ENCODE assay signal across 10 cellular contexts in genomic region chr3:181265750-181266333, GRCh38.
DNase-seq lines count a peak whose midpoint lies in the region; ATAC-seq and TF ChIP-seq lines count a peak whose summit lies in the region.
"Had no signal": no experiment of that assay in that cellular context is flagged by ENCODE, and none has a peak within 500 bp of the region (broad histone marks: within the 10 kb centered on the region; RNA-seq: fewer than 3 reads in every experiment).

No MANE protein-coding gene starts in this region.

- H3K36me3 Mint-ChIP-seq in T-helper 1 cell treated with Interleukin-12 subunit alpha and Interleukin-12 subunit beta and Interleukin-4 antibody, amounts not matched to agents 30 μg/mL and 1 μg/mL, for 36 hours (ENCODE audit: low read depth), result no peaks in the 10 kb centered on the region

- H3K9me3 ChIP-seq in lower lobe of right lung, result no peaks in the 10 kb centered on the region
- H3K9me3 ChIP-seq: BLaER1 treated with 17β-estradiol and CSF1 and Interleukin-3, amounts not matched to agents 10 nM and 100 nM had no signal

- H3K27ac ChIP-seq in lower lobe of right lung, result no peak overlapping the region
- H3K27ac ChIP-seq: BLaER1 treated with 17β-estradiol and CSF1 and Interleukin-3, amounts not matched to agents 10 nM and 100 nM had no signal

- ATAC-seq in HG02870 (IDR thresholded peaks at IDR 0.05; ENCODE audit: unreplicated experiment) (peak; percentile 58), lower lobe of right lung (no peak)

- H3K27ac Mint-ChIP-seq in T-helper 1 cell treated with Interleukin-12 subunit alpha and Interleukin-12 subunit beta and Interleukin-4 antibody, amounts not matched to agents 30 μg/mL and 1 μg/mL, for 36 hours, result no peak overlapping the region

- H3K4me1 ChIP-seq in lower lobe of right lung, result no peaks in the 10 kb centered on the region
- H3K4me1 ChIP-seq: BLaER1 treated with 17β-estradiol and CSF1 and Interleukin-3, amounts not matched to agents 10 nM and 100 nM had no signal

- H3K36me3 ChIP-seq in lower lobe of right lung, result no peaks in the 10 kb centered on the region
- H3K36me3 ChIP-seq: BLaER1 treated with 17β-estradiol and CSF1 and Interleukin-3, amounts not matched to agents 10 nM and 100 nM had no signal

- no peak for TF ChIP-seq CTCF in lower lobe of right lung (IDR thresholded peaks at IDR 0.05)

- peak overlapping the region; percentile 2 for H3K4me3 ChIP-seq in lower lobe of right lung
- H3K4me3 ChIP-seq: BLaER1 treated with 17β-estradiol and CSF1 and Interleukin-3, amounts not matched to agents 10 nM and 100 nM; lung had no signal

- H3K4me1 Mint-ChIP-seq in T-helper 1 cell treated with Interleukin-12 subunit alpha and Interleukin-12 subunit beta and Interleukin-4 antibody, amounts not matched to agents 30 μg/mL and 1 μg/mL, for 36 hours (ENCODE audit: low read depth), result peaks cover 3% of the 10 kb centered on the region

- no peak for DNase-seq in T-helper 1 cell
- peak; percentile 41 for DNase-seq in OCI-M1 (lab: John Stamatoyannopoulos, UW)
- no peak for DNase-seq in lower lobe of right lung
- no peak for DNase-seq in cortex of kidney (lab: John Stamatoyannopoulos, UW)
- no peak for DNase-seq in activated CD4-positive, alpha-beta T cell treated with anti-CD3 and anti-CD28 coated beads, Interleukin-2, amount 50 U/mL, for 4 hours
- no peak for DNase-seq in MV-4-11 (lab: John Stamatoyannopoulos, UW)

- intact Hi-C loops in lower lobe of right lung (cut with DNase I), result no loop called here

- peaks cover 6% of the 10 kb centered on the region for H3K9me3 Mint-ChIP-seq in T-helper 1 cell treated with Interleukin-12 subunit alpha and Interleukin-12 subunit beta and Interleukin-4 antibody, amounts not matched to agents 30 μg/mL and 1 μg/mL, for 36 hours

- peak overlapping the region; percentile 79 for H3K4me3 Mint-ChIP-seq in T-helper 1 cell treated with Interleukin-12 subunit alpha and Interleukin-12 subunit beta and Interleukin-4 antibody, amounts not matched to agents 30 μg/mL and 1 μg/mL, for 36 hours

- no peaks in the 10 kb centered on the region for H3K27me3 ChIP-seq in lower lobe of right lung (ENCODE audit: low read depth)
- H3K27me3 ChIP-seq: BLaER1 treated with 17β-estradiol and CSF1 and Interleukin-3, amounts not matched to agents 10 nM and 100 nM had no signal

- peaks cover 9% of the 10 kb centered on the region for H3K27me3 Mint-ChIP-seq in T-helper 1 cell treated with Interleukin-12 subunit alpha and Interleukin-12 subunit beta and Interleukin-4 antibody, amounts not matched to agents 30 μg/mL and 1 μg/mL, for 36 hours (ENCODE audit: low read depth)
